Comparison of ENCODE assay signal across 8 cellular contexts in genomic region chr17:28724500-28725165, GRCh38. TPM values are rescaled to one million over a fixed set of nuclear protein-coding genes. Genes with fewer than 3 reads are reported as not detected.
DNase-seq lines count a peak whose midpoint lies in the region; ATAC-seq and TF ChIP-seq lines count a peak whose summit lies in the region.

No MANE protein-coding gene starts in this region.

- CTCF ChIA-PET in activated B cell treated with CpG ODN at 0.5 μM for 24 hours (lab: Charles Lee), result interaction anchor here (1.0 to 6.1 kb wide), 4 partner anchors 22 to 109 kb away, joined by 4 to 545 read pairs (median 68); partner anchors contain the start of gene TRAF4

- peak overlapping the region; percentile 93 for H3K4me3 Mint-ChIP-seq in activated B cell treated with CpG ODN at 0.5 μM for 24 hours

- intact Hi-C loops in left ventricle myocardium superior (cut with micrococcal nuclease), result no loop called here
- intact Hi-C loops in cardiac septum (cut with DNase I), result loop anchor here (10.0 kb wide), 1 partner anchor 390 kb away; no protein-coding TSS in a partner anchor
- intact Hi-C loops in activated B cell treated with CpG ODN at 0.5 μM for 24 hours (cut with micrococcal nuclease), result loop anchor here (5.0 kb wide), 2 partner anchors 177 to 843 kb away; partner anchors contain the start of genes ABHD15 and TP53I13

- H3K36me3 Mint-ChIP-seq in activated B cell treated with CpG ODN at 0.5 μM for 24 hours (ENCODE audit: low read depth), result peaks cover 61% of the 10 kb centered on the region

- H3K9me3 ChIP-seq in hepatocyte (ENCODE audit: low read depth) (no peaks in the 10 kb centered on the region), upper lobe of left lung (no peaks in the 10 kb centered on the region)

- TF ChIP-seq EP300 in upper lobe of left lung (IDR thresholded peaks at IDR 0.05), result no peak

- H3K27ac Mint-ChIP-seq in activated B cell treated with CpG ODN at 0.5 μM for 24 hours, result peak overlapping the region; percentile 92

- 80% methylated on average over 10 of the region's 10 CpGs for WGBS in hepatocyte (ENCODE audit: low lambda C conversion rate, missing lambda C conversion rate)
- WGBS in upper lobe of left lung, 2 donors, result 79 to 86% methylated on average over 10 of the region's 10 CpGs

- H3K36me3 ChIP-seq in hepatocyte (replicated peaks; ENCODE audit: insufficient read depth, low read depth) (no peaks in the 10 kb centered on the region), upper lobe of left lung (peaks cover 10 to 44% (median 33%) of the 10 kb centered on the region in 4 donors)

- H3K27me3 ChIP-seq in hepatocyte (no peaks in the 10 kb centered on the region), upper lobe of left lung (no peaks in the 10 kb centered on the region)

- H3K4me2 ChIP-seq in hepatocyte, result peak overlapping the region; percentile 100

- POLR2A ChIA-PET in activated B cell treated with CpG ODN at 0.5 μM for 24 hours (lab: Charles Lee), result interaction anchor here (0.7 to 18.0 kb wide), 15 partner anchors 8 to 226 kb away, joined by 3 to 2384 read pairs (median 28); partner anchors contain the start of genes BLTP2, DHRS13, ERAL1 and FLOT2

- TF ChIP-seq CTCF in activated B cell treated with CpG ODN at 0.5 μM for 24 hours (IDR thresholded peaks at IDR 0.05), result no peak
- no peak for TF ChIP-seq CTCF in hepatocyte (IDR thresholded peaks at IDR 0.05; ENCODE audit: poor library complexity)
- TF ChIP-seq CTCF in upper lobe of left lung (IDR thresholded peaks at IDR 0.05), result no peak

- H3K4me3 ChIP-seq in hepatocyte, result no peak overlapping the region
- H3K4me3 ChIP-seq in upper lobe of left lung, result peak overlapping the region in 3 of 4 donors; percentile 62 to 75 (median 71)

- H3K27me3 Mint-ChIP-seq in activated B cell treated with CpG ODN at 0.5 μM for 24 hours, result no peaks in the 10 kb centered on the region

- TF ChIP-seq POLR2A in upper lobe of left lung (IDR thresholded peaks at IDR 0.05), result no peak

- DNase-seq in left ventricle myocardium superior (peak; percentile 12), cardiac septum (ENCODE audit: low spot score) (no peak), activated B cell treated with CpG ODN at 0.5 μM for 24 hours (no peak), hepatocyte (ENCODE audit: low spot score) (no peak), upper lobe of left lung (no peak), NCI-H1436 (lab: John Stamatoyannopoulos, UW) (no peak), epidermal melanocyte (ENCODE audit: insufficient read length, low spot score) (no peak)

- H3K4me1 ChIP-seq in hepatocyte (ENCODE audit: insufficient read depth) (peaks cover 32% of the 10 kb centered on the region), upper lobe of left lung (peaks cover 53 to 86% (median 69%) of the 10 kb centered on the region in 4 donors)

- peaks cover 33% of the 10 kb centered on the region for H3K79me2 ChIP-seq in hepatocyte

- H3K27ac ChIP-seq in hepatocyte (peak overlapping the region; percentile 94), upper lobe of left lung (peak overlapping the region in 2 of 4 donors; percentile 95 to 96)

- peaks cover 82% of the 10 kb centered on the region for H3K4me1 Mint-ChIP-seq in activated B cell treated with CpG ODN at 0.5 μM for 24 hours

- peaks cover 34% of the 10 kb centered on the region for H4K20me1 ChIP-seq in hepatocyte (ENCODE audit: insufficient read depth, poor library complexity, severe bottlenecking)

- ATAC-seq in left ventricle myocardium superior (no peak), activated B cell treated with CpG ODN at 0.5 μM for 24 hours (ENCODE audit: low read depth) (no peak), upper lobe of left lung (ENCODE audit: low FRiP score in 2 of 2) (no peak), HG03378 (IDR thresholded peaks at IDR 0.05; ENCODE audit: unreplicated experiment) (no peak)

- no peaks in the 10 kb centered on the region for H3K9me3 Mint-ChIP-seq in activated B cell treated with CpG ODN at 0.5 μM for 24 hours

- H2AFZ ChIP-seq in hepatocyte, result no peak overlapping the region

- no peaks in the 10 kb centered on the region for H3K9me2 ChIP-seq in hepatocyte (replicated peaks; ENCODE audit: insufficient read depth)

RNA-seq across cellular contexts. Expression of gene TLCD1, which starts 1.4 kb away (rescaled TPM):
- total RNA-seq in left ventricle myocardium superior (2.6 TPM), cardiac septum (2.4 TPM), activated B cell treated with CpG ODN at 0.5 μM for 24 hours (40.7 and 41.0 TPM in 2 replicates), hepatocyte (12.5 and 14.6 TPM in 2 replicates), upper lobe of left lung (10 to 100 TPM in 3 of 6 donors, 1 to 10 TPM in 3; 4.1 to 25.8 (median 14.1) TPM)
- polyA plus RNA-seq in hepatocyte, result 23.4 and 26.6 TPM in 2 replicates

RNA-seq across cellular contexts. Expression of gene NEK8, which starts 4.0 kb away (rescaled TPM):
- total RNA-seq in left ventricle myocardium superior, result 0.94 TPM
- total RNA-seq in cardiac septum, result 0.78 TPM
- 24.8 and 29.7 TPM in 2 replicates for total RNA-seq in activated B cell treated with CpG ODN at 0.5 μM for 24 hours
- total RNA-seq in hepatocyte, result 3.3 and 5.5 TPM in 2 replicates
- polyA plus RNA-seq in hepatocyte, result 8.1 and 9.7 TPM in 2 replicates
- 10 to 100 TPM in 3 of 6 donors, 1 to 10 TPM in 3; 3.5 to 34.6 (median 13.0) TPM for total RNA-seq in upper lobe of left lung

RNA-seq across cellular contexts. Expression of gene RPL23A, which starts 4.8 kb away (rescaled TPM):
- total RNA-seq in left ventricle myocardium superior (918 TPM), cardiac septum (725 TPM), activated B cell treated with CpG ODN at 0.5 μM for 24 hours (3,189 and 3,657 TPM in 2 replicates), hepatocyte (501 and 614 TPM in 2 replicates), upper lobe of left lung (1,000 to 10,000 TPM in 2 of 6 donors, 100 to 1,000 TPM in 4; 206 to 1,142 (median 416) TPM)
- polyA plus RNA-seq in hepatocyte, result 1,050 and 1,115 TPM in 2 replicates

RNA-seq across cellular contexts. Expression of gene RAB34, which starts 7.0 kb away (rescaled TPM):
- total RNA-seq in left ventricle myocardium superior, result 14.8 TPM
- total RNA-seq in cardiac septum, result 15.3 TPM
- 21.3 and 23.9 TPM in 2 replicates for total RNA-seq in activated B cell treated with CpG ODN at 0.5 μM for 24 hours
- 160 and 184 TPM in 2 replicates for total RNA-seq in hepatocyte
- polyA plus RNA-seq in hepatocyte, result 180 and 185 TPM in 2 replicates
- total RNA-seq in upper lobe of left lung, result 100 to 1,000 TPM in 2 of 6 donors, 10 to 100 TPM in 4; 69.5 to 123 (median 85.5) TPM

RNA-seq across cellular contexts. Expression of gene PROCA1, which starts 12.9 kb away (rescaled TPM):
- total RNA-seq in left ventricle myocardium superior (0.89 TPM), cardiac septum (2.0 TPM), activated B cell treated with CpG ODN at 0.5 μM for 24 hours (9.1 and 11.0 TPM in 2 replicates), hepatocyte (3.9 and 4.4 TPM in 2 replicates), upper lobe of left lung (10 to 100 TPM in 2 of 6 donors, 1 to 10 TPM in 4; 1.2 to 11.5 (median 3.4) TPM)
- 1.1 and 1.8 TPM in 2 replicates for polyA plus RNA-seq in hepatocyte
